ENCODE assay signal across 1 cellular context in genomic region chr5:139462582-139463276, GRCh38.
TF ChIP-seq lines count a peak whose summit lies in the region.

TSS of gene ECSCR (minus strand) at chr5:139462743. CDS start at chr5:139462670, 73 bp downstream.

TF ChIP-seq in H1, 55 proteins besides CTCF, POLR2A, EP300 and RAD21:
- TF ChIP-seq E2F6 (IDR thresholded peaks at IDR 0.05) (peak; percentile 25; the same call in 1 of the 2 replicates), TCF12 (IDR thresholded peaks at IDR 0.05; ENCODE audit: low read depth, low read length) (no peak), PHF8 (conservative IDR thresholded peaks at IDR 0.05; ENCODE audit: low read depth, low read length) (no peak), TEAD4 (IDR thresholded peaks at IDR 0.05; ENCODE audit: low read depth, low read length) (peak; percentile 82), MAX (IDR thresholded peaks at IDR 0.05) (no peak), EGR1 (IDR thresholded peaks at IDR 0.05; ENCODE audit: borderline replicate concordance, low read depth, low read length) (no peak), GABPA (IDR thresholded peaks at IDR 0.05; ENCODE audit: borderline replicate concordance, insufficient read depth, low read length) (no peak), RFX5 (IDR thresholded peaks at IDR 0.05; ENCODE audit: borderline replicate concordance, low read depth, low read length) (no peak), USF2 (IDR thresholded peaks at IDR 0.05; ENCODE audit: low read length) (no peak)
